ENCODE assay signal across 1 cellular context in the genomic region with DNA sequence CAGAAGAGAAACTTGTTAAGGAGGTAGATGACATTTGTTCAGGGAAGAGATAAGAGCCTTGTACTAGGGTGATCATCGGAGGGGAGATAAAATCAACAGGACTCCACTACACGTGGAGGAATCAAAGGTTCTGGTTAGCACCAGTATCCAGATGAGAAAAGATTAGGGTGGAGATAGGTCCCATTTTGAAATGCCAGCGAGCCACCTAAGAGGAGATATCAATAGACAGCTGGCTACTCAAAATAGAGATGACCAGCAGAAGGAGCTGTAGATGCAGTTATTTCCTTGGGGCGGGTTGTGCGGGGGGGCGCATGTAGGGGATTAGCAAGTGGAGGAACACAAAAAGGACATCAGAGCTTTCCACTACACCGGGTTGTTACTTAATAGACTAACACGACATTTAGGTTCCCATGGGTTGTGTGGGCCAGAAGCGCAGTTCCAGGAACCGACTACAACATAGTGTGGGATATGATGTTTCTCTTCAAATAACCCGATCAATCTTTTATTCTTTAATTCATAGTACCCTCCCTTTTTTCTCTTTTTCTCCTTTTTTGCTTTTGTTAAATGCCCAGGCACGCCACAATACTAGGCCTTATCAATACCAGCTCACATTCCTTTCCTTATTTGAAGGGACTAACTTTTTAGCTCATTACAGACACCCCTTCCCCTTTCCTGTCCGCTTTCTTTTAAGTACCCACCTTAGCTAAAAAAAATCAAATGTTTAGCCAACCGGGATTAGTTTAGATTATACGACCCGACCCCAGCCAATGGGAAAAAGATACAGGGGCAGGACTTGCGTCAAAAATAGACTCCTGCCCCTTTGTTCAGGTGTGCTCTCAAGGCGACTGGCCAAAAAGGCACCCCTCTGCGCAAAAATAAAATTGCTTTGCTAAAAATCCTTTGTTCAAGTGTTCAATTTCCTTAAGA.
TF ChIP-seq lines count a peak whose summit lies in the region.

No MANE protein-coding gene starts in this region.

TF ChIP-seq in H1, 55 proteins besides CTCF, POLR2A, EP300 and RAD21:
- TF ChIP-seq EGR1 (IDR thresholded peaks at IDR 0.05; ENCODE audit: borderline replicate concordance, low read depth, low read length) (no peak), CBX8 (IDR thresholded peaks at IDR 0.05; ENCODE audit: borderline replicate concordance, low read depth, low read length) (no peak), KDM5A (IDR thresholded peaks at IDR 0.05; ENCODE audit: low read length) (no peak), CTBP2 (IDR thresholded peaks at IDR 0.05; ENCODE audit: borderline replicate concordance, insufficient read depth, insufficient read length, low read length) (no peak), SIN3A (conservative IDR thresholded peaks at IDR 0.05 in 1 of 2, IDR thresholded peaks at IDR 0.05 in 1 of 2; ENCODE audit: low read depth in 1 of 2, low read length in 2 of 2) (no peak), TEAD4 (IDR thresholded peaks at IDR 0.05; ENCODE audit: low read depth, low read length) (0 out of 2 replicates have a peak, but pooled peaks have one; percentile 23), SP4 (IDR thresholded peaks at IDR 0.05; ENCODE audit: low read length) (no peak)
